ENCODE assay signal across 11 cellular contexts in the genomic region with DNA sequence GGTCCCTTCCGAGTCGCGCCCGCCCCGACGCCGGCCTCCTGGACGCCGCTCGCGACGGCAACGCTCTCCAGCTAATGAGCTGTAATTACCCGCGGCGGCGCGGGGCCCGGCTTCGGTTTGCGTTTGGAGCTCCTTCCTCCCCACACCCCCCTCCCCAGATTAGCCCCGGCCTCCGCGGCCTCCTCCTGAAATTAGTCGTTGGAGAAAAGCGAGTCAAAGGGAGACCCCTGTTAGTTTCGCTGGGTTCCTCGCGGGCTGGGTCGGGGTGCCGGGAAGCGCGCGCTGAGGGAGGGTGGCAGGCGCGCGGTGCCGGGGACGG. TPM values are rescaled to one million over a fixed set of nuclear protein-coding genes. Genes with fewer than 3 reads are reported as not detected.
A peak's percentile ranks its signal among the peaks of the same experiment; 100 is the strongest.
DNase-seq lines count a peak whose midpoint lies in the region; TF ChIP-seq lines count a peak whose summit lies in the region.
"Had no signal": no experiment of that assay in that cellular context is flagged by ENCODE, and none has a peak within 500 bp of the region (broad histone marks: within the 10 kb centered on the region; RNA-seq: fewer than 3 reads in every experiment).

No MANE protein-coding gene starts in this region.

- CTCF ChIA-PET in GM10248 (lab: Yijun Ruan, JAX), result no interaction called here

- H3K27ac ChIP-seq in esophagus (ENCODE audit: low read depth in 2 of 2, low read length in 1 of 2) (no peak overlapping the region), neutrophil (no peak overlapping the region)
- H3K27ac ChIP-seq: C4-2B, VCaP had no signal

- H3K9me3 ChIP-seq in esophagus (ENCODE audit: control insufficient read depth in 2 of 2, insufficient read depth in 1 of 2, low read depth in 1 of 2, low read length in 1 of 2), result peaks cover 0 to 7% of the 10 kb centered on the region in 2 donors
- H3K9me3 ChIP-seq in neutrophil, result no peaks in the 10 kb centered on the region

- peaks cover 0 to 17% of the 10 kb centered on the region in 2 donors for H3K27me3 ChIP-seq in esophagus (ENCODE audit: control insufficient read depth in 1 of 2, insufficient read depth in 2 of 2, low read length in 2 of 2)
- peaks cover 99% of the 10 kb centered on the region for H3K27me3 ChIP-seq in neutrophil

- peak overlapping the region; percentile 41 to 45 for H3K4me3 ChIP-seq in esophagus (ENCODE audit: low read depth in 1 of 2, low read length in 2 of 2)
- peak overlapping the region; percentile 32 to 55 for H3K4me3 ChIP-seq in neutrophil (ENCODE audit: low read depth in 1 of 2, low read length in 1 of 2)

- 14 to 29% methylated on average over 27 to 39 of the region's 39 CpGs for WGBS in esophagus, 2 donors

- TF ChIP-seq CTCF in neutrophil (IDR thresholded peaks at IDR 0.05) (no peak), GM10248 (IDR thresholded peaks at IDR 0.05; ENCODE audit: control extremely low read depth, extremely low read depth, low read depth, missing control alignments) (no peak)

- peak; percentile 26 for DNase-seq in stimulated activated CD4-positive, alpha-beta T cell treated with anti-CD3 and anti-CD28 coated beads, Interleukin-15, amount 100 ng/mL, for 24 hours
- no peak for DNase-seq in stimulated activated CD4-positive, alpha-beta T cell treated with anti-CD3 and anti-CD28 coated beads, Interleukin-4, amount 100 ng/mL, for 4 hours
- DNase-seq in GM10248 (ENCODE audit: extremely low spot score) (no peak), UCSD-AML1 (lab: John Stamatoyannopoulos, UW; ENCODE audit: unreplicated experiment) (no peak), COLO668 (lab: John Stamatoyannopoulos, UW; ENCODE audit: unreplicated experiment) (no peak), COR-L47 (lab: John Stamatoyannopoulos, UW) (no peak)
- DNase-seq: NCI-H1436 treated with DMSO at 0.1 percent for 48 hours had no signal

- H3K4me1 ChIP-seq in esophagus (ENCODE audit: control insufficient read depth in 2 of 2, insufficient read depth in 2 of 2, low read length in 1 of 2), result peaks cover 0 to 5% of the 10 kb centered on the region in 2 donors
- peaks cover 30 to 49% of the 10 kb centered on the region in 2 experiments for H3K4me1 ChIP-seq in neutrophil (ENCODE audit: control insufficient read depth in 1 of 2, insufficient read depth in 1 of 2, low read depth in 1 of 2, low read length in 1 of 2)

- H3K36me3 ChIP-seq in esophagus (ENCODE audit: control insufficient read depth in 2 of 2, insufficient read depth in 2 of 2, low read length in 1 of 2) (peaks cover 0 to 3% of the 10 kb centered on the region in 2 donors), neutrophil (no peaks in the 10 kb centered on the region)

- POLR2A ChIA-PET in GM10248 (lab: Yijun Ruan, JAX), result no interaction called here

RNA-seq across cellular contexts. Expression of gene FOXC1, which starts 4.7 kb away (rescaled TPM):
- polyA plus RNA-seq in esophagus, result 1 to 10 TPM; 1.5 to 2.3 TPM
